In the genomic region with DNA sequence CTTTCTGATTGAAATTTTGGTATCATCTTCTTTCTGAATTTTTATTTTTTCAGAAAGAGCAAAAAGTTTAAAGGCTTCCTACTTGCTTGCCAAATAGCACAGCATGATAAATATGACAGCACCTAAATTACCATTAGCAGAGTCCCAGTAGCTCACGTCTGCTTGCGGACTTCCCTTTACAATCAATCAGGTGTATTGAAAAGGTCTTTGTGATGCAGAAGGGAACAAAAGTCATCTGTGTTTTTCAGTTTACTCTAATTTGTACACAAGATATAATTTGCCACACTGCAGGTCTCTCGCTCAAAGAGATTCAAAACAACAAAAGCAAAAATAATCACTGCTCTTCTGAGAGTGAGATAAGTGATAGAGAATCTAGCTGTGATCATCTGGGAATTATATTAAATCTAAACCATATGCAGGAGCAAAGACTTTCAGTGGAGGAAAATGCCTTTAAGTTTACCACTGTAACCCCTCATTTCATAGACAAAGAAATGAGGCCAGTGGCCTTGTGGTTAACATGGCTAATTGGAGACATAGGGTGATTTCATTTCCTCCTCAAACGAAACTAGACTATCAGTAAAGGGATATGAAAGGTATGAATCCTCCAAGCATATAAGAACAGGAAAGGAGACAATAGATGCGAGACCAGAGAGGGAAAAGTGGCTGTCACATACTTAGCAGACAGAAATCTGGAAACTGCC, we compare ENCODE assay signal across 12 cellular contexts.
A peak's percentile ranks its signal among the peaks of the same experiment; 100 is the strongest.
DNase-seq lines count a peak whose midpoint lies in the region; ATAC-seq and TF ChIP-seq lines count a peak whose summit lies in the region.
"Had no signal": no experiment of that assay in that cellular context is flagged by ENCODE, and none has a peak within 500 bp of the region (broad histone marks: within the 10 kb centered on the region; RNA-seq: fewer than 3 reads in every experiment).

No MANE protein-coding gene starts in this region.

- H3K27me3 ChIP-seq in GM23338 (ENCODE audit: insufficient read depth): no peaks in the 10 kb centered on the region
- H3K27me3 ChIP-seq: SJSA1 had no signal

- no peaks in the 10 kb centered on the region for H3K36me3 Mint-ChIP-seq in GM23338 (ENCODE audit: low read depth)
- H3K36me3 Mint-ChIP-seq in stimulated activated naive B cell treated with anti-CD40 and anti-IgM and Interleukin-4, amounts not matched to agents 10 μg/mL and 1 μg/mL and 100 μg/mL, for 72 hours: no peaks in the 10 kb centered on the region
- H3K36me3 Mint-ChIP-seq in activated T-cell treated with anti-CD3 and anti-CD28 coated beads, Interleukin-2, amount 50 U/mL, for 4 hours (ENCODE audit: insufficient read depth): no peaks in the 10 kb centered on the region
- H3K36me3 Mint-ChIP-seq: activated CD4-positive, alpha-beta memory T cell treated with anti-CD3 and anti-CD28 coated beads for 36 hours; stimulated activated effector memory CD8-positive, alpha-beta T cell treated with anti-CD3 and anti-CD28 coated beads, Interleukin-12 subunit alpha, Interleukin-12 subunit beta, amount 100 ng/mL, for 72 hours had no signal

- H3K9me3 Mint-ChIP-seq in GM23338: no peaks in the 10 kb centered on the region
- H3K9me3 Mint-ChIP-seq in stimulated activated naive B cell treated with anti-CD40 and anti-IgM and Interleukin-4, amounts not matched to agents 10 μg/mL and 1 μg/mL and 100 μg/mL, for 72 hours: peaks cover 2 to 4% of the 10 kb centered on the region in 2 donors
- H3K9me3 Mint-ChIP-seq in activated T-cell treated with anti-CD3 and anti-CD28 coated beads, Interleukin-2, amount 50 U/mL, for 4 hours: peaks cover 3% of the 10 kb centered on the region
- H3K9me3 Mint-ChIP-seq: activated CD4-positive, alpha-beta memory T cell treated with anti-CD3 and anti-CD28 coated beads for 36 hours; stimulated activated effector memory CD8-positive, alpha-beta T cell treated with anti-CD3 and anti-CD28 coated beads, Interleukin-12 subunit alpha, Interleukin-12 subunit beta, amount 100 ng/mL, for 72 hours had no signal

- H3K27me3 Mint-ChIP-seq in GM23338 (ENCODE audit: insufficient read depth, low read depth, poor library complexity): no peaks in the 10 kb centered on the region
- H3K27me3 Mint-ChIP-seq in stimulated activated naive B cell treated with anti-CD40 and anti-IgM and Interleukin-4, amounts not matched to agents 10 μg/mL and 1 μg/mL and 100 μg/mL, for 72 hours: peaks cover 4 to 5% of the 10 kb centered on the region in 2 donors
- H3K27me3 Mint-ChIP-seq in activated T-cell treated with anti-CD3 and anti-CD28 coated beads, Interleukin-2, amount 50 U/mL, for 4 hours (ENCODE audit: low read depth): peaks cover 3% of the 10 kb centered on the region
- H3K27me3 Mint-ChIP-seq: activated CD4-positive, alpha-beta memory T cell treated with anti-CD3 and anti-CD28 coated beads for 36 hours had no signal

- H3K9me2 ChIP-seq in GM23338 (ENCODE audit: insufficient read depth): no peaks in the 10 kb centered on the region; the same call in 1 of the 2 replicates

- no peak for TF ChIP-seq CTCF in GM23338 (conservative IDR thresholded peaks at IDR 0.05; ENCODE audit: low read depth in 2 of 2)

- H3F3A ChIP-seq in GM23338 (replicated peaks; ENCODE audit: low read depth): no peaks in the 10 kb centered on the region

- no peaks in the 10 kb centered on the region for H3K79me2 ChIP-seq in GM23338 (replicated peaks; ENCODE audit: insufficient read depth)

- H3K4me1 Mint-ChIP-seq in GM23338: no peaks in the 10 kb centered on the region
- peaks cover 8% of the 10 kb centered on the region in 2 donors for H3K4me1 Mint-ChIP-seq in stimulated activated naive B cell treated with anti-CD40 and anti-IgM and Interleukin-4, amounts not matched to agents 10 μg/mL and 1 μg/mL and 100 μg/mL, for 72 hours
- H3K4me1 Mint-ChIP-seq in activated T-cell treated with anti-CD3 and anti-CD28 coated beads, Interleukin-2, amount 50 U/mL, for 4 hours (ENCODE audit: low read depth): no peaks in the 10 kb centered on the region
- H3K4me1 Mint-ChIP-seq: stimulated activated effector memory CD8-positive, alpha-beta T cell treated with anti-CD3 and anti-CD28 coated beads, Interleukin-12 subunit alpha, Interleukin-12 subunit beta, amount 100 ng/mL, for 72 hours had no signal

- no peak overlapping the region for H3K4me2 ChIP-seq in GM23338

- no peaks in the 10 kb centered on the region for H3K4me1 ChIP-seq in GM23338 (ENCODE audit: insufficient read depth)
- H3K4me1 ChIP-seq: SJSA1 had no signal

- H3K27ac Mint-ChIP-seq in GM23338: no peak overlapping the region
- no peak overlapping the region for H3K27ac Mint-ChIP-seq in stimulated activated naive B cell treated with anti-CD40 and anti-IgM and Interleukin-4, amounts not matched to agents 10 μg/mL and 1 μg/mL and 100 μg/mL, for 72 hours
- H3K27ac Mint-ChIP-seq: activated CD4-positive, alpha-beta memory T cell treated with anti-CD3 and anti-CD28 coated beads for 36 hours; stimulated activated effector memory CD8-positive, alpha-beta T cell treated with anti-CD3 and anti-CD28 coated beads, Interleukin-12 subunit alpha, Interleukin-12 subunit beta, amount 100 ng/mL, for 72 hours had no signal

- H3K27ac ChIP-seq in GM23338 (ENCODE audit: low read depth): no peak overlapping the region
- H3K27ac ChIP-seq: SJSA1 had no signal

- ATAC-seq in GM23338 (no peak), HG03342 (IDR thresholded peaks at IDR 0.05; ENCODE audit: unreplicated experiment) (peak; percentile 99)
- ATAC-seq in stimulated activated naive B cell treated with anti-CD40 and anti-IgM and Interleukin-4, amounts not matched to agents 10 μg/mL and 1 μg/mL and 100 μg/mL, for 72 hours (replicated peaks): peak; percentile 92 to 98
- ATAC-seq in activated T-cell treated with anti-CD3 and anti-CD28 coated beads, Interleukin-2, amount 50 U/mL, for 4 hours: no peak
- ATAC-seq: stimulated activated effector memory CD8-positive, alpha-beta T cell treated with anti-CD3 and anti-CD28 coated beads, Interleukin-12 subunit alpha, Interleukin-12 subunit beta, amount 100 ng/mL, for 72 hours had no signal

- no peaks in the 10 kb centered on the region for H4K20me1 ChIP-seq in GM23338 (replicated peaks; ENCODE audit: insufficient read depth)

- H3K4me3 ChIP-seq in GM23338: no peak overlapping the region
- H3K4me3 ChIP-seq: SJSA1 had no signal

- H3K36me3 ChIP-seq in GM23338 (ENCODE audit: insufficient read depth): no peaks in the 10 kb centered on the region
- H3K36me3 ChIP-seq: SJSA1 had no signal

- peak overlapping the region; percentile 74 for H2AFZ ChIP-seq in GM23338

- H3K4me3 Mint-ChIP-seq in GM23338: no peak overlapping the region
- no peak overlapping the region for H3K4me3 Mint-ChIP-seq in stimulated activated naive B cell treated with anti-CD40 and anti-IgM and Interleukin-4, amounts not matched to agents 10 μg/mL and 1 μg/mL and 100 μg/mL, for 72 hours
- no peak overlapping the region for H3K4me3 Mint-ChIP-seq in activated T-cell treated with anti-CD3 and anti-CD28 coated beads, Interleukin-2, amount 50 U/mL, for 4 hours
- H3K4me3 Mint-ChIP-seq: activated CD4-positive, alpha-beta memory T cell treated with anti-CD3 and anti-CD28 coated beads for 36 hours; stimulated activated effector memory CD8-positive, alpha-beta T cell treated with anti-CD3 and anti-CD28 coated beads, Interleukin-12 subunit alpha, Interleukin-12 subunit beta, amount 100 ng/mL, for 72 hours had no signal

- DNase-seq in SIG-M5 treated with dmso at 0.1 percent for 504 hours (lab: John Stamatoyannopoulos, UW; ENCODE audit: unreplicated experiment) (peak; percentile 44), SIG-M5 (lab: John Stamatoyannopoulos, UW) (no peak), GM23338 (ENCODE audit: low spot score) (no peak), AG08396 (ENCODE audit: low spot score) (no peak), cerebellum (ENCODE audit: low spot score) (no peak)
- DNase-seq in stimulated activated naive B cell treated with anti-CD40 and anti-IgM and Interleukin-4, amounts not matched to agents 10 μg/mL and 1 μg/mL and 100 μg/mL, for 72 hours: no peak
- DNase-seq in activated T-cell treated with anti-CD3 and anti-CD28 coated beads, Interleukin-2, amount 50 U/mL, for 4 hours: no peak
- DNase-seq: activated CD4-positive, alpha-beta memory T cell treated with anti-CD3 and anti-CD28 coated beads for 36 hours; NCI-H2081 treated with DMSO at 0.1 percent for 48 hours had no signal

TF ChIP-seq in GM23338, 12 proteins besides CTCF, POLR2A, EP300 and RAD21 (continues in another document):
- TF ChIP-seq ETS1 (IDR thresholded peaks at IDR 0.05) (no peak), EZH2phosphoT487 (IDR thresholded peaks at IDR 0.05; ENCODE audit: unreplicated experiment) (no peak), CREB1 (CRISPR knock-in tag; IDR thresholded peaks at IDR 0.05; ENCODE audit: low read depth) (no peak), ZNF114 (CRISPR knock-in tag; IDR thresholded peaks at IDR 0.05) (no peak), JUNB (IDR thresholded peaks at IDR 0.05; ENCODE audit: unreplicated experiment) (no peak), EZH2 (IDR thresholded peaks at IDR 0.05; ENCODE audit: low read depth, unreplicated experiment) (no peak), NANOG (IDR thresholded peaks at IDR 0.05; ENCODE audit: borderline replicate concordance) (no peak)

Comparison
In these comparisons a context has a peak if more than half of its experiments do, and no peak if none do; other contexts are left out.
1. ATAC-seq: peak in HG03342 (single experiment) and stimulated activated naive B cell treated with anti-CD40 and anti-IgM and Interleukin-4, amounts not matched to agents 10 μg/mL and 1 μg/mL and 100 μg/mL, for 72 hours (2 of 2); none in GM23338 (single experiment) and activated T-cell treated with anti-CD3 and anti-CD28 coated beads, Interleukin-2, amount 50 U/mL, for 4 hours (0 of 2).